In the genomic region with DNA sequence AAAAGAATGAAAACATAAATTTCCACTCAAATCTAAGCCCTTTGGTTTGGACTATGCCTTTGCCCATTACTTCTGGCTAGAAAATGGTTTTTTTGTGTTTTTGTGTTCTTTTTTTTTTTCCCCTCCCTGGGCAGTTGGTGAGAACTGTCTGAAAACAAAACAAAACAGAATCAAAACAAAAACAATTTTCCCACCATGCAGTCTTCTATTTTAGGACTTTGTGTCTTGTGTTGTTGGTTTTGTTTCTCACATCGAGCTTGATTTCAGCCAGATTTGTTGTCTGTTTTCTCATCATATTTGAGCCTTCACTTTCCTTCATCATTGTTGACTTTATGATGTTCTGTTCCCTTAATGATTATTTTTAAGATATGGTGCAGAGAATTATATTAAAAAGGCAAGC, we compare ENCODE assay signal across 21 cellular contexts.
DNase-seq lines count a peak whose midpoint lies in the region; ATAC-seq, FAIRE-seq and TF ChIP-seq lines count a peak whose summit lies in the region.
"Had no signal": no experiment of that assay in that cellular context is flagged by ENCODE, and none has a peak within 500 bp of the region (broad histone marks: within the 10 kb centered on the region; RNA-seq: fewer than 3 reads in every experiment).

No MANE protein-coding gene starts in this region.

- FAIRE-seq in GM18507 (lab: Jason Lieb, UNC) (peak; percentile 18), GM12878 (lab: Jason Lieb, UNC) (no peak)
- FAIRE-seq: A204.1, K562 had no signal

- POLR2A ChIA-PET in GM12878 (lab: Charles Lee), result no interaction called here

- in situ Hi-C loops in GM12878 (cut with MboI), result no loop called here

- 67% methylated on average over 1 of the region's 1 CpG for WGBS in GM12878 (ENCODE audit: insufficient coverage, insufficient replicate concordance, low lambda C conversion rate, missing lambda C conversion rate)

- H3K36me3 ChIP-seq in HUES6 (ENCODE audit: control insufficient read depth, insufficient read depth, low read length) (peaks cover 22% of the 10 kb centered on the region), GM12878 (ENCODE audit: control insufficient read depth in 2 of 2, insufficient read depth in 2 of 2, low read length in 1 of 2) (no peaks in the 10 kb centered on the region; a peak in 1 of 4 replicates), ascending aorta (no peaks in the 10 kb centered on the region)
- H3K36me3 ChIP-seq: BLaER1 treated with 17β-estradiol and CSF1 and Interleukin-3, amounts not matched to agents 10 nM and 100 nM had no signal

- H3K4me3 ChIP-seq in HUES6 (ENCODE audit: low read depth, low read length) (no peak overlapping the region), GM12878 (no peak overlapping the region), ascending aorta (no peak overlapping the region)
- H3K4me3 ChIP-seq: BLaER1 treated with 17β-estradiol and CSF1 and Interleukin-3, amounts not matched to agents 10 nM and 100 nM; K562 had no signal

- 0 out of 2 replicates have a peak overlapping the region, but pooled peaks have one; percentile 13 for H3K27ac ChIP-seq in HUES6 (ENCODE audit: low read depth, low read length)
- no peak overlapping the region for H3K27ac ChIP-seq in GM12878 (ENCODE audit: control insufficient read depth, insufficient read depth)
- H3K27ac ChIP-seq in ascending aorta, result no peak overlapping the region
- H3K27ac ChIP-seq: BLaER1 treated with 17β-estradiol and CSF1 and Interleukin-3, amounts not matched to agents 10 nM and 100 nM; HL-60 had no signal

- BruUV-seq in GM12878 (replicated peaks; lab: Mats Ljungman, UMichigan), result no TSS peak

- H3K27me3 ChIP-seq in HUES6 (ENCODE audit: control insufficient read depth, insufficient read depth, low read length) (no peaks in the 10 kb centered on the region), GM12878 (replicated peaks in 1 of 2; ENCODE audit: control insufficient read depth in 2 of 2, insufficient read depth in 2 of 2, low read length in 1 of 2) (no peaks in the 10 kb centered on the region), ascending aorta (no peaks in the 10 kb centered on the region)
- H3K27me3 ChIP-seq: BLaER1 treated with 17β-estradiol and CSF1 and Interleukin-3, amounts not matched to agents 10 nM and 100 nM had no signal

- no peaks in the 10 kb centered on the region for H3K9me3 ChIP-seq in HUES6 (ENCODE audit: control insufficient read depth, insufficient read depth, low read depth, low read length)
- H3K9me3 ChIP-seq in GM12878 (replicated peaks; ENCODE audit: control insufficient read depth, insufficient read depth, low read length), result no peaks in the 10 kb centered on the region; the same call in 2 of the 3 replicates
- H3K9me3 ChIP-seq in ascending aorta, result no peaks in the 10 kb centered on the region
- H3K9me3 ChIP-seq: BLaER1 treated with 17β-estradiol and CSF1 and Interleukin-3, amounts not matched to agents 10 nM and 100 nM had no signal

- peaks cover 10% of the 10 kb centered on the region; the same call in 1 of the 2 replicates for H3K4me1 ChIP-seq in HUES6 (ENCODE audit: control insufficient read depth, insufficient read depth, low read length)
- H3K4me1 ChIP-seq in GM12878 (ENCODE audit: control insufficient read depth, insufficient read depth, low read length), result peaks cover 3% of the 10 kb centered on the region; the same call in 1 of the 2 replicates
- no peaks in the 10 kb centered on the region for H3K4me1 ChIP-seq in ascending aorta

- no peaks in the 10 kb centered on the region for H3K79me2 ChIP-seq in GM12878 (ENCODE audit: control insufficient read depth, insufficient read depth, low read length)

- CTCF ChIA-PET in GM12878 (lab: Yijun Ruan, JAX), result interaction anchor here (1.1 to 1.8 kb wide), 3 partner anchors 11 to 435 kb away, joined by 3 to 10 read pairs (median 5); no protein-coding TSS in a partner anchor

- TF ChIP-seq EP300 in GM12878 (IDR thresholded peaks at IDR 0.05; ENCODE audit: borderline replicate concordance in 1 of 2, control insufficient read depth in 1 of 2, low read depth in 2 of 2, low read length in 2 of 2), result no peak

- TF ChIP-seq POLR2A in GM12878 (IDR thresholded peaks at IDR 0.05; ENCODE audit: low read depth, low read length), result no peak

- TF ChIP-seq RAD21 in GM12878 (IDR thresholded peaks at IDR 0.05; ENCODE audit: insufficient read depth, low read depth, low read length), result no peak

- no peak for DNase-seq in GM18507 (ENCODE audit: extremely low spot score, insufficient read length, low read depth)
- peak; percentile 35 for DNase-seq in GM12878 (ENCODE audit: low read depth, low spot score)
- no peak for DNase-seq in ascending aorta (ENCODE audit: low spot score in 2 of 2)
- no peak for DNase-seq in activated T-cell treated with anti-CD3 and anti-CD28 coated beads, Interleukin-2, amount 50 U/mL, for 48 hours
- DNase-seq in AG08395 (ENCODE audit: low spot score), result no peak
- DNase-seq: Calu3; CD8-positive, alpha-beta T cell; DMS79 treated with DMSO at 0.1 percent for 48 hours; GF-D8; GOT3; H7; HFFc6; IMR-90; Karpas-422 had no signal

- SMC1A ChIA-PET in GM12878 (lab: Charles Lee; ENCODE audit: uncharacterized antibody, unreplicated experiment), result interaction anchor here (1.1 to 2.8 kb wide), 3 partner anchors 10 to 379 kb away, joined by 3 to 17 read pairs (median 4); no protein-coding TSS in a partner anchor

- H3K4me2 ChIP-seq in GM12878 (ENCODE audit: control insufficient read depth, insufficient read depth), result no peak overlapping the region
- H3K4me2 ChIP-seq: BLaER1 treated with 17β-estradiol and CSF1 and Interleukin-3, amounts not matched to agents 10 nM and 100 nM had no signal

- no peak for TF ChIP-seq CTCF in GM12878 (IDR thresholded peaks at IDR 0.05 in 2 of 3, conservative IDR thresholded peaks at IDR 0.05 in 1 of 3; ENCODE audit: control insufficient read depth in 2 of 3, extremely low read depth in 1 of 3, insufficient read depth in 1 of 3, low read depth in 3 of 3, low read length in 3 of 3)
- TF ChIP-seq CTCF in ascending aorta (IDR thresholded peaks at IDR 0.05), result no peak

- no peaks in the 10 kb centered on the region for H4K20me1 ChIP-seq in GM12878 (ENCODE audit: control insufficient read depth, insufficient read depth)
- H4K20me1 ChIP-seq: BLaER1 treated with 17β-estradiol and CSF1 and Interleukin-3, amounts not matched to agents 10 nM and 100 nM had no signal

- no peak overlapping the region for H2AFZ ChIP-seq in GM12878 (ENCODE audit: control insufficient read depth, low read depth, low read length)

- RAD21 ChIA-PET in GM12878 (lab: Charles Lee; ENCODE audit: unreplicated experiment), result interaction anchor here (1.3 kb wide), 1 partner anchor 11 kb away, joined by 6 read pairs; no protein-coding TSS in a partner anchor

- intact Hi-C loops in GM12878 (cut with micrococcal nuclease; ENCODE audit: unreplicated experiment) (no loop called here), ascending aorta (cut with DNase I) (no loop called here)

- ATAC-seq in GM12878, result no peak
- no peak for ATAC-seq in HG02981 (IDR thresholded peaks at IDR 0.05; ENCODE audit: unreplicated experiment)
- ATAC-seq: CD8-positive, alpha-beta T cell; HCT116; K562 had no signal

- H3K9ac ChIP-seq in HUES6 (ENCODE audit: low read length) (no peak overlapping the region), GM12878 (ENCODE audit: control insufficient read depth, insufficient read depth, low read length) (no peak overlapping the region)
- H3K9ac ChIP-seq: BLaER1 treated with 17β-estradiol and CSF1 and Interleukin-3, amounts not matched to agents 10 nM and 100 nM had no signal

TF ChIP-seq in GM12878, 131 proteins besides CTCF, POLR2A, EP300 and RAD21:
- no peak; the same call in 1 of the 2 replicates for TF ChIP-seq ZNF384 (IDR thresholded peaks at IDR 0.05; ENCODE audit: borderline replicate concordance, low read depth, low read length)
- peak; percentile 43; the same call in 1 of the 2 replicates for TF ChIP-seq MEF2A (IDR thresholded peaks at IDR 0.05; ENCODE audit: insufficient read depth, low read depth, low read length)
